In genomic region chr14:20412876-20413784, GRCh38 we compare ENCODE assay signal across 8 cellular contexts. TPM values are rescaled to one million over a fixed set of nuclear protein-coding genes. Genes with fewer than 3 reads are reported as not detected.
DNase-seq lines count a peak whose midpoint lies in the region; ATAC-seq and TF ChIP-seq lines count a peak whose summit lies in the region.

TSS of gene TEP1 (minus strand) at chr14:20413501. CDS start at chr14:20408439, 5,062 bp downstream.

- peak within 1 kb of the TSS; percentile 91 for H3K4me3 ChIP-seq in adipocyte (ENCODE audit: low read length)
- peak within 1 kb of the TSS; percentile 94 for H3K4me3 ChIP-seq in parathyroid adenoma (ENCODE audit: low read depth, low read length)
- H3K4me3 ChIP-seq in thyroid gland (replicated peaks in 1 of 3): peak within 1 kb of the TSS; percentile 59 to 89 (median 76)

- H3K36me3 ChIP-seq in adipocyte (ENCODE audit: control insufficient read depth, insufficient read depth, low read length, severe bottlenecking): peaks cover 4% of the 10 kb centered on the region
- no peaks in the 10 kb centered on the region for H3K36me3 ChIP-seq in parathyroid adenoma (ENCODE audit: control insufficient read depth, insufficient read depth, low read length)
- H3K36me3 ChIP-seq in thyroid gland: peaks cover 1 to 2% of the 10 kb centered on the region in 2 donors

- no peak for TF ChIP-seq CTCF in GM10248 (IDR thresholded peaks at IDR 0.05; ENCODE audit: control extremely low read depth, extremely low read depth, low read depth, missing control alignments)
- no peak for TF ChIP-seq CTCF in parathyroid adenoma (IDR thresholded peaks at IDR 0.05)
- TF ChIP-seq CTCF in thyroid gland (IDR thresholded peaks at IDR 0.05): peak in 2 of 6 experiments; percentile 23 to 24

- peak; percentile 81 for ATAC-seq in HG02642 (IDR thresholded peaks at IDR 0.05; ENCODE audit: poor library complexity, unreplicated experiment)

- peak; percentile 17 to 93 for TF ChIP-seq POLR2A in thyroid gland (IDR thresholded peaks at IDR 0.05)

- 0 to 1% methylated on average over 40 to 44 of the region's 44 CpGs for WGBS in thyroid gland, 2 donors

- no peaks in the 10 kb centered on the region for H3K79me2 ChIP-seq in parathyroid adenoma

- H3K9ac ChIP-seq in adipocyte (ENCODE audit: low read length) (peak within 1 kb of the TSS; percentile 98), parathyroid adenoma (peak within 1 kb of the TSS; percentile 84)

- no peaks in the 10 kb centered on the region for H3K27me3 ChIP-seq in adipocyte (replicated peaks; ENCODE audit: control insufficient read depth, insufficient read depth, low read length)
- no peaks in the 10 kb centered on the region for H3K27me3 ChIP-seq in parathyroid adenoma (ENCODE audit: control insufficient read depth, insufficient read depth, low read length)
- no peaks in the 10 kb centered on the region for H3K27me3 ChIP-seq in thyroid gland

- peak within 1 kb of the TSS; percentile 95 for H2AFZ ChIP-seq in parathyroid adenoma

- peak within 1 kb of the TSS; percentile 84 for H3K4me2 ChIP-seq in parathyroid adenoma (ENCODE audit: low read length)

- CTCF ChIA-PET in GM10248 (lab: Yijun Ruan, JAX): interaction anchor here (1.6 to 4.4 kb wide), 9 partner anchors 10 to 197 kb away, joined by 4 to 54 read pairs (median 27); partner anchors contain the start of genes APEX1, OSGEP and PIP4P1

- intact Hi-C loops in cardiac septum (cut with DNase I) (loop anchor here (2.0 to 5.0 kb wide), 4 partner anchors 42 to 269 kb away; partner anchors contain the start of genes APEX1, OSGEP, PARP2 and RNASE4), thyroid gland (cut with DNase I) (loop anchor here (5.0 to 10.0 kb wide), 2 partner anchors 52 to 194 kb away; partner anchors contain the start of genes PIP4P1 and PNP)

- H3K4me1 ChIP-seq in adipocyte (ENCODE audit: control insufficient read depth, insufficient read depth, low read length): peaks cover 20% of the 10 kb centered on the region
- peaks cover 14% of the 10 kb centered on the region for H3K4me1 ChIP-seq in parathyroid adenoma
- H3K4me1 ChIP-seq in thyroid gland: peaks cover 5 to 11% of the 10 kb centered on the region in 2 donors

- POLR2A ChIA-PET in GM10248 (lab: Yijun Ruan, JAX): interaction anchor here (0.5 to 1.5 kb wide), 4 partner anchors 40 to 842 kb away, joined by 3 to 5 read pairs (median 4); partner anchors contain the start of genes APEX1 and PIP4P1

- no peaks in the 10 kb centered on the region for H3K9me3 ChIP-seq in adipocyte (ENCODE audit: control insufficient read depth, low read length)
- H3K9me3 ChIP-seq in parathyroid adenoma (ENCODE audit: control insufficient read depth, low read length): no peaks in the 10 kb centered on the region
- H3K9me3 ChIP-seq in thyroid gland: no peaks in the 10 kb centered on the region

- peak within 1 kb of the TSS; percentile 98 for H3K27ac ChIP-seq in parathyroid adenoma
- H3K27ac ChIP-seq in thyroid gland: peak within 1 kb of the TSS; percentile 93 to 98 (median 94)

- DNase-seq in GM10248 (ENCODE audit: extremely low spot score) (peak; percentile 80), NCI-H1417 treated with DMSO at 0.1 percent for 48 hours (lab: John Stamatoyannopoulos, UW) (peak; percentile 25), T follicular helper cell (ENCODE audit: low read depth) (peak; percentile 58), adipocyte (ENCODE audit: low read depth) (peak; percentile 95), cardiac septum (ENCODE audit: low spot score) (peak; percentile 95), thyroid gland (peak; percentile 94 to 95)

RNA-seq across cellular contexts. Expression of gene TEP1, which starts in this region (rescaled TPM):
- total RNA-seq in cardiac septum: 15.7 TPM
- 10 to 100 TPM; 26.6 to 39.3 (median 29.7) TPM for total RNA-seq in thyroid gland

Comparison
In these comparisons a context has a peak if more than half of its experiments do, and no peak if none do; other contexts are left out.
1. Peak in every context shown above with its lines: DNase-seq, ATAC-seq, H3K4me3 ChIP-seq and H3K27ac ChIP-seq.
2. DNase-seq: peak in every context shown above with its lines; median percentile 95 in adipocyte; 95 in cardiac septum; 94 in thyroid gland; 80 in GM10248; 58 in T follicular helper cell; 25 in NCI-H1417 treated with DMSO at 0.1 percent for 48 hours.